12 cellular contexts compared by ENCODE assay signal in the genomic region with DNA sequence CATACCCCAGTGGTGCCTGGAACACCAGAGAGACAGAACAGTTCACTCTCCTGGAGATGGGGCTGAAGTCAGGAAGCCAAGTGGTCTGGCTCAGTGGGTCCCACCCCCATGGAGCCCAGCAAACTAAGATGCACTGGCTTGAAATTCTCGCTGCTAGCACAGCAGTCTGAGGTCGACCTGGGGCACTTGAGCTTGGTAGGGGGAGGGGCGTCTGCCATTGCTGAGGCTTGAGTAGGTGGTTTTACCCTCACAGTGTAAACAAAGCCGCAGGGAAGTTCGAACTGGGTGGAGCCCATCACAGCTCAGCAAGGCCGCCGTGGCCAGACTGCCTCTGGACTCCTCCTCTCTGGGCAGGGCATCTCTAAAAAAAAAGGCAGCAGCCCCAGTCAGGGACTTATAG.
DNase-seq lines count a peak whose midpoint lies in the region; ATAC-seq and TF ChIP-seq lines count a peak whose summit lies in the region.
"Had no signal": no experiment of that assay in that cellular context is flagged by ENCODE, and none has a peak within 500 bp of the region (broad histone marks: within the 10 kb centered on the region; RNA-seq: fewer than 3 reads in every experiment).

No MANE protein-coding gene starts in this region.

- H4K5ac ChIP-seq in IMR-90 (ENCODE audit: low read depth, low read length): peak overlapping the region; percentile 41; the same call in 1 of the 2 replicates

- POLR2A ChIA-PET in IMR-90 (lab: Charles Lee; ENCODE audit: unreplicated experiment): no interaction called here

- H4K91ac ChIP-seq in IMR-90 (ENCODE audit: insufficient read depth, low read depth, low read length): peak overlapping the region; percentile 55; the same call in 1 of the 2 replicates

- intact Hi-C loops in IMR-90 (cut with micrococcal nuclease): no loop called here
- intact Hi-C loops in Right ventricle myocardium inferior (cut with DNase I): no loop called here

- CTCF ChIA-PET in IMR-90 (lab: Yijun Ruan, JAX): no interaction called here

- H2BK15ac ChIP-seq in IMR-90 (ENCODE audit: low read depth, low read length): no peak overlapping the region

- 0% methylated on average over 2 of the region's 7 CpGs; no CpG with 5 or more reads in 1 of the 2 experiments for WGBS in IMR-90 (ENCODE audit: extremely low coverage in 2 of 2, insufficient read length in 1 of 2), 2 experiments

- no peak for TF ChIP-seq RAD21 in IMR-90 (IDR thresholded peaks at IDR 0.05; ENCODE audit: low read length)

- DNase-seq in IMR-90 (peak; percentile 36), NCI-H748 (lab: John Stamatoyannopoulos, UW; ENCODE audit: unreplicated experiment) (peak; percentile 83), fibroblast of lung (ENCODE audit: low read depth in 2 of 2) (peak; percentile 15 to 41), retina (peak; percentile 40), NCI-H2196 (lab: John Stamatoyannopoulos, UW; ENCODE audit: unreplicated experiment) (no peak), Right ventricle myocardium inferior (ENCODE audit: missing footprints) (no peak)
- DNase-seq: CD4-positive, CD25-positive, alpha-beta regulatory T cell; NCI-H2081 had no signal

- H3K4me1 ChIP-seq in IMR-90 (ENCODE audit: control insufficient read depth, insufficient read depth, low read length) (peaks cover 7% of the 10 kb centered on the region), fibroblast of lung (ENCODE audit: control insufficient read depth, extremely low read depth, insufficient read depth, low read length) (no peaks in the 10 kb centered on the region)

- peak overlapping the region; percentile 51; the same call in 1 of the 2 replicates for H3K14ac ChIP-seq in IMR-90 (replicated peaks; ENCODE audit: low read depth, low read length)

- peak; percentile 97 for ATAC-seq in IMR-90 (ENCODE audit: low read depth)
- ATAC-seq in Right ventricle myocardium inferior: no peak
- no peak for ATAC-seq in GM21360 (IDR thresholded peaks at IDR 0.05; ENCODE audit: unreplicated experiment)
- ATAC-seq: activated naive CD4-positive, alpha-beta T cell treated with anti-CD3 and anti-CD28 coated beads, Interleukin-2, amount 50 U/mL, for 72 hours had no signal

- TF ChIP-seq CTCF in IMR-90 (conservative IDR thresholded peaks at IDR 0.05; ENCODE audit: low read depth, low read length) (no peak), fibroblast of lung (conservative IDR thresholded peaks at IDR 0.05 in 1 of 2, IDR thresholded peaks at IDR 0.05 in 1 of 2; ENCODE audit: low read depth in 1 of 2, low read length in 2 of 2) (no peak)

- H3K4me2 ChIP-seq in IMR-90 (ENCODE audit: low read depth, low read length) (no peak overlapping the region), fibroblast of lung (ENCODE audit: extremely low read depth, insufficient read depth, low read length) (no peak overlapping the region)
- H3K4me2 ChIP-seq: KMS-11 had no signal

- no peaks in the 10 kb centered on the region for H4K20me1 ChIP-seq in IMR-90 (ENCODE audit: insufficient read depth, low read length)
- no peaks in the 10 kb centered on the region for H4K20me1 ChIP-seq in fibroblast of lung (ENCODE audit: control insufficient read depth, extremely low read depth, insufficient read depth, low read length)

- H2BK5ac ChIP-seq in IMR-90 (ENCODE audit: low read depth, low read length, poor library complexity, severe bottlenecking): peak overlapping the region; percentile 39

- no TSS peak for BruUV-seq in IMR-90 (replicated peaks; lab: Mats Ljungman, UMichigan)

- peak overlapping the region; percentile 54 for H2BK120ac ChIP-seq in IMR-90 (ENCODE audit: low read depth, low read length)

- peak overlapping the region; percentile 48; the same call in 1 of the 2 replicates for H3K18ac ChIP-seq in IMR-90 (ENCODE audit: low read depth, low read length)

- peak overlapping the region in 1 of 2 experiments; percentile 42; a peak in 2 of 4 replicates for H4K8ac ChIP-seq in IMR-90 (ENCODE audit: low read depth in 2 of 2, low read length in 2 of 2)

- no peak overlapping the region for H2AK9ac ChIP-seq in IMR-90 (replicated peaks; ENCODE audit: low read depth, low read length, poor library complexity)

- H3K27me3 ChIP-seq in IMR-90 (ENCODE audit: control insufficient read depth, insufficient read depth, low read length) (no peaks in the 10 kb centered on the region), fibroblast of lung (ENCODE audit: control insufficient read depth, insufficient read depth, low read length) (no peaks in the 10 kb centered on the region)

- no peaks in the 10 kb centered on the region for H3K36me3 ChIP-seq in IMR-90 (ENCODE audit: control insufficient read depth, insufficient read depth, low read length)
- H3K36me3 ChIP-seq in fibroblast of lung (ENCODE audit: control insufficient read depth, insufficient read depth, low read length): no peaks in the 10 kb centered on the region

- H2AK5ac ChIP-seq in IMR-90 (ENCODE audit: low read depth, low read length): no peak overlapping the region

- H3K23ac ChIP-seq in IMR-90 (ENCODE audit: low read depth, low read length): no peak overlapping the region

- H3K4me3 ChIP-seq in IMR-90 (ENCODE audit: insufficient read depth, low read depth, low read length) (no peak overlapping the region), fibroblast of lung (replicated peaks in 1 of 4; ENCODE audit: control extremely low read depth in 1 of 4, insufficient read depth in 1 of 4, low read depth in 3 of 4, low read length in 4 of 4) (no peak overlapping the region)

- no peak overlapping the region for H3K56ac ChIP-seq in IMR-90 (ENCODE audit: extremely low read depth, insufficient read depth, low read length)

- no peaks in the 10 kb centered on the region for H3K9me1 ChIP-seq in IMR-90 (ENCODE audit: insufficient read depth, low read length)

- no peak for TF ChIP-seq POLR2A in IMR-90 (IDR thresholded peaks at IDR 0.05; ENCODE audit: low read depth, low read length)

- H3K27ac ChIP-seq in IMR-90 (ENCODE audit: insufficient read depth, low read length) (no peak overlapping the region), fibroblast of lung (ENCODE audit: insufficient read depth, low read length) (no peak overlapping the region)
- H3K27ac ChIP-seq: KMS-11, RWPE1 had no signal

- H3K9me3 ChIP-seq in IMR-90 (ENCODE audit: control insufficient read depth, insufficient read depth, low read length) (no peaks in the 10 kb centered on the region), fibroblast of lung (ENCODE audit: control insufficient read depth, insufficient read depth, low read depth, low read length) (no peaks in the 10 kb centered on the region)

- dilution Hi-C loops in IMR-90 (cut with HindIII; ENCODE audit: low sequenced_read_pairs, unreplicated experiment): no loop called here

- in situ Hi-C loops in IMR-90 (cut with MboI; ENCODE audit: low sequenced_read_pairs): no loop called here

- H3K79me2 ChIP-seq in fibroblast of lung (ENCODE audit: control insufficient read depth, insufficient read depth, low read length): no peaks in the 10 kb centered on the region

- no peaks in the 10 kb centered on the region for H3K79me1 ChIP-seq in IMR-90 (ENCODE audit: low read depth in 1 of 2, low read length in 2 of 2)

- H2AFZ ChIP-seq in IMR-90 (replicated peaks; ENCODE audit: low read length, poor library complexity): peak overlapping the region; percentile 80
- H2AFZ ChIP-seq in fibroblast of lung (ENCODE audit: low read length): no peak overlapping the region

- 0 out of 2 replicates have a peak overlapping the region, but pooled peaks have one; percentile 35 for H2BK20ac ChIP-seq in IMR-90 (ENCODE audit: low read depth, low read length)

- H3K9ac ChIP-seq in IMR-90 (ENCODE audit: low read depth, low read length) (no peak overlapping the region), fibroblast of lung (ENCODE audit: insufficient read depth, low read length) (no peak overlapping the region)
- H3K9ac ChIP-seq: KMS-11 had no signal

- H3K4ac ChIP-seq in IMR-90 (ENCODE audit: low read depth, low read length): peak overlapping the region; percentile 65

TF ChIP-seq in IMR-90, 13 proteins besides CTCF, POLR2A, EP300 and RAD21:
- TF ChIP-seq MAFK (IDR thresholded peaks at IDR 0.05; ENCODE audit: low read depth, low read length) (no peak), ELK1 (IDR thresholded peaks at IDR 0.05; ENCODE audit: borderline replicate concordance, low read depth, low read length) (no peak), SMC3 (IDR thresholded peaks at IDR 0.05; ENCODE audit: low read depth, low read length) (no peak), FOS (IDR thresholded peaks at IDR 0.05; ENCODE audit: low read depth, low read length) (no peak), NFE2L2 (IDR thresholded peaks at IDR 0.05; ENCODE audit: low read depth, low read length) (no peak), BHLHE40 (IDR thresholded peaks at IDR 0.05; ENCODE audit: low read depth, low read length) (no peak), RCOR1 (IDR thresholded peaks at IDR 0.05; ENCODE audit: insufficient replicate concordance, low read length) (no peak), RFX5 (IDR thresholded peaks at IDR 0.05; ENCODE audit: low read depth, low read length) (no peak), MXI1 (IDR thresholded peaks at IDR 0.05; ENCODE audit: borderline replicate concordance, low read depth, low read length) (no peak), CEBPB (IDR thresholded peaks at IDR 0.05; ENCODE audit: low read depth, low read length) (no peak), MAZ (IDR thresholded peaks at IDR 0.05; ENCODE audit: borderline replicate concordance, low read depth, low read length) (no peak), CHD1 (IDR thresholded peaks at IDR 0.05; ENCODE audit: low read depth, low read length) (no peak)
- TF ChIP-seq, protein P1, sequence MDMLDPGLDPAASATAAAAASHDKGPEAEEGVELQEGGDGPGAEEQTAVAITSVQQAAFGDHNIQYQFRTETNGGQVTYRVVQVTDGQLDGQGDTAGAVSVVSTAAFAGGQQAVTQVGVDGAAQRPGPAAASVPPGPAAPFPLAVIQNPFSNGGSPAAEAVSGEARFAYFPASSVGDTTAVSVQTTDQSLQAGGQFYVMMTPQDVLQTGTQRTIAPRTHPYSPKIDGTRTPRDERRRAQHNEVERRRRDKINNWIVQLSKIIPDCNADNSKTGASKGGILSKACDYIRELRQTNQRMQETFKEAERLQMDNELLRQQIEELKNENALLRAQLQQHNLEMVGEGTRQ (IDR thresholded peaks at IDR 0.05; ENCODE audit: low read depth, low read length): no peak
TF ChIP-seq in IMR-90: peak in this region for 0.

Comparison
In these comparisons a context has a peak if more than half of its experiments do, and no peak if none do; other contexts are left out.
1. DNase-seq: peak in IMR-90 (single experiment), NCI-H748 (single experiment), fibroblast of lung (2 of 2) and retina (single experiment); none in NCI-H2196 (single experiment) and Right ventricle myocardium inferior (single experiment).